ENCODE assay signal across 8 cellular contexts in genomic region chr3:158570999-158571702, GRCh38. TPM values are rescaled to one million over a fixed set of nuclear protein-coding genes. Genes with fewer than 3 reads are reported as not detected.
A peak's percentile ranks its signal among the peaks of the same experiment; 100 is the strongest.
DNase-seq lines count a peak whose midpoint lies in the region; ATAC-seq and TF ChIP-seq lines count a peak whose summit lies in the region.

Gene MLF1, plus strand, starts transcription at chr3:158571194. Its CDS starts 107 bp downstream, at chr3:158571301.

- H3K4me2 ChIP-seq in parathyroid adenoma (ENCODE audit: low read length): peak within 1 kb of the TSS; percentile 91

- H3K4me3 Mint-ChIP-seq in HFFc6: peak within 1 kb of the TSS; percentile 96

- no peaks in the 10 kb centered on the region for H3K36me3 Mint-ChIP-seq in HFFc6 (ENCODE audit: low read depth)

- peak; percentile 99 for ATAC-seq in left cardiac atrium

- peaks cover 14% of the 10 kb centered on the region for H3K4me1 Mint-ChIP-seq in HFFc6 (ENCODE audit: low read depth)

- DNase-seq in GDM1 (lab: John Stamatoyannopoulos, UW): peak; percentile 64
- DNase-seq in HFFc6: peak; percentile 95
- peak; percentile 98 for DNase-seq in NCI-H1105 treated with DMSO at 0.1 percent for 48 hours (lab: John Stamatoyannopoulos, UW)
- peak; percentile 34 to 90 (median 68) for DNase-seq in T-helper 2 cell
- DNase-seq in anterior cingulate cortex (lab: John Stamatoyannopoulos, UW): peak; percentile 61 to 98 (median 92)
- peak; percentile 98 for DNase-seq in left cardiac atrium

- TF ChIP-seq CTCF in HFFc6 (IDR thresholded peaks at IDR 0.05) (no peak), parathyroid adenoma (IDR thresholded peaks at IDR 0.05) (no peak)

- H3K9me3 ChIP-seq in parathyroid adenoma (ENCODE audit: control insufficient read depth, low read length): no peaks in the 10 kb centered on the region
- H3K9me3 ChIP-seq in thymus (ENCODE audit: control insufficient read depth): peaks cover 4% of the 10 kb centered on the region

- H3K9me3 Mint-ChIP-seq in HFFc6: no peaks in the 10 kb centered on the region

- H3K27ac ChIP-seq in parathyroid adenoma: peak within 1 kb of the TSS; percentile 51
- no peak within 1 kb of the TSS for H3K27ac ChIP-seq in thymus (ENCODE audit: low read depth)

- H3K9ac ChIP-seq in parathyroid adenoma: peak within 1 kb of the TSS; percentile 81

- H3K79me2 ChIP-seq in parathyroid adenoma: peaks cover 9% of the 10 kb centered on the region

- peak within 1 kb of the TSS; percentile 100 for H2AFZ ChIP-seq in parathyroid adenoma

- 2% methylated on average over 51 of the region's 51 CpGs for WGBS in thymus

- H3K36me3 ChIP-seq in parathyroid adenoma (ENCODE audit: control insufficient read depth, insufficient read depth, low read length) (no peaks in the 10 kb centered on the region), thymus (ENCODE audit: control insufficient read depth, insufficient read depth) (no peaks in the 10 kb centered on the region)

- peak within 1 kb of the TSS; percentile 88 for H3K4me3 ChIP-seq in parathyroid adenoma (ENCODE audit: low read depth, low read length)
- peak within 1 kb of the TSS; percentile 37 for H3K4me3 ChIP-seq in thymus (ENCODE audit: low read length)

- H3K27me3 ChIP-seq in parathyroid adenoma (ENCODE audit: control insufficient read depth, insufficient read depth, low read length): no peaks in the 10 kb centered on the region
- H3K27me3 ChIP-seq in thymus (ENCODE audit: control insufficient read depth, insufficient read depth): no peaks in the 10 kb centered on the region

- intact Hi-C loops in left cardiac atrium (cut with DNase I): no loop called here

- H3K27ac Mint-ChIP-seq in HFFc6: peak within 1 kb of the TSS; percentile 94

- H3K27me3 Mint-ChIP-seq in HFFc6 (ENCODE audit: insufficient read depth): peaks cover 6% of the 10 kb centered on the region

- H3K4me1 ChIP-seq in parathyroid adenoma (peaks cover 4% of the 10 kb centered on the region), thymus (ENCODE audit: control insufficient read depth, insufficient read depth, low read length) (peaks cover 2% of the 10 kb centered on the region)

RNA-seq across cellular contexts. Expression of gene MLF1, which starts in this region (rescaled TPM):
- 1 to 10 TPM; 1.6 to 4.0 (median 2.9) TPM for total RNA-seq in HFFc6 (2021; fragmentation: NEBNext Ultra II Directional; extraction: Animal tissue kit (Norgen Biotek cat#: 25700))
- 100 to 1,000 TPM; 126 to 199 TPM for total RNA-seq in left cardiac atrium
- polyA plus RNA-seq in thymus: 5.0 TPM

Comparison
In these comparisons a context has a peak if more than half of its experiments do, and no peak if none do; other contexts are left out.
1. RNA of gene MLF1 (total RNA-seq): 126 to 199 TPM in left cardiac atrium; 1.6 to 4.0 TPM in HFFc6; every median in the first group is over 10 times any median in the second.
2. Peak in every context shown above with its lines, with median percentiles within 50 percentile points of each other: DNase-seq.